ENCODE assay signal across 1 cellular context in the genomic region with DNA sequence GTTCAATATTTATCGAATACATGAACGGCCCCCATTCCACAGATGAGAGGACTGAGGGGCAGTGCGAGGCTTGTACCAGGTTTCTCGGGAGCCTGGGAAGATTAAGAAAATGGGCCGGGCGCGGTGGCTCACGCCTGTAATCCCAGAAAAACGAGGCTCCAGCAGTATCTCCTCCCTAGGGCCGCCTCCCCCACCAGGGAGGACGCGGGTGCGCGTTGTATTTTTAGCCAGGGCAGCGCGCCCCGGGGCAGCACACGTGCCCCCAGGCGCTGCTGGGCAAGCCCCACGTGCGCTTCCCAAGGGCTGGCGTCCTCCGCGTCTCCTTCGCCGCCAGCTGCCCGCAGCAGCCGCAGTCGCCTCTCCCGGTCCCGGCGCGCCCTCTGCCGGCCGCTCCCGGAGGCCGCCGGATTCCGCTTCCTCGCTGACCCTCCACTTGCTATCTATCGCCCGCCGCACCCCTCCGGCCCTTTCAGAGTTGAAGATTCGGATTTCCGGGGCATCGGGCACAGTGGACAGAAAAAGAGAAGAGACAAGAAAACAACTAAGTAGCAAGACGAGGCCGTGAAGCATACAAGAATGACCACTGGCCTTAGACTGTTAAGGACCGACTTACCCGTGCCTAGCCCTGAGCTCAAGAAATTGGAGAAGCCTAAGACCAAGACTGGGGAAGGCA.
TF ChIP-seq lines count a peak whose summit lies in the region.

No MANE protein-coding gene starts in this region.

TF ChIP-seq in GM12878, 131 proteins besides CTCF, POLR2A, EP300 and RAD21 (continued from another document):
- TF ChIP-seq, protein P1, sequence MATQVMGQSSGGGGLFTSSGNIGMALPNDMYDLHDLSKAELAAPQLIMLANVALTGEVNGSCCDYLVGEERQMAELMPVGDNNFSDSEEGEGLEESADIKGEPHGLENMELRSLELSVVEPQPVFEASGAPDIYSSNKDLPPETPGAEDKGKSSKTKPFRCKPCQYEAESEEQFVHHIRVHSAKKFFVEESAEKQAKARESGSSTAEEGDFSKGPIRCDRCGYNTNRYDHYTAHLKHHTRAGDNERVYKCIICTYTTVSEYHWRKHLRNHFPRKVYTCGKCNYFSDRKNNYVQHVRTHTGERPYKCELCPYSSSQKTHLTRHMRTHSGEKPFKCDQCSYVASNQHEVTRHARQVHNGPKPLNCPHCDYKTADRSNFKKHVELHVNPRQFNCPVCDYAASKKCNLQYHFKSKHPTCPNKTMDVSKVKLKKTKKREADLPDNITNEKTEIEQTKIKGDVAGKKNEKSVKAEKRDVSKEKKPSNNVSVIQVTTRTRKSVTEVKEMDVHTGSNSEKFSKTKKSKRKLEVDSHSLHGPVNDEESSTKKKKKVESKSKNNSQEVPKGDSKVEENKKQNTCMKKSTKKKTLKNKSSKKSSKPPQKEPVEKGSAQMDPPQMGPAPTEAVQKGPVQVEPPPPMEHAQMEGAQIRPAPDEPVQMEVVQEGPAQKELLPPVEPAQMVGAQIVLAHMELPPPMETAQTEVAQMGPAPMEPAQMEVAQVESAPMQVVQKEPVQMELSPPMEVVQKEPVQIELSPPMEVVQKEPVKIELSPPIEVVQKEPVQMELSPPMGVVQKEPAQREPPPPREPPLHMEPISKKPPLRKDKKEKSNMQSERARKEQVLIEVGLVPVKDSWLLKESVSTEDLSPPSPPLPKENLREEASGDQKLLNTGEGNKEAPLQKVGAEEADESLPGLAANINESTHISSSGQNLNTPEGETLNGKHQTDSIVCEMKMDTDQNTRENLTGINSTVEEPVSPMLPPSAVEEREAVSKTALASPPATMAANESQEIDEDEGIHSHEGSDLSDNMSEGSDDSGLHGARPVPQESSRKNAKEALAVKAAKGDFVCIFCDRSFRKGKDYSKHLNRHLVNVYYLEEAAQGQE (IDR thresholded peaks at IDR 0.05; ENCODE audit: low read depth, low read length) = no peak
- peak; percentile 83 for TF ChIP-seq IKZF1 (conservative IDR thresholded peaks at IDR 0.05)
- no peak for TF ChIP-seq HCFC1 (IDR thresholded peaks at IDR 0.05; ENCODE audit: low read length)
- TF ChIP-seq ZNF217 (IDR thresholded peaks at IDR 0.05) = no peak
- TF ChIP-seq TCF3 (IDR thresholded peaks at IDR 0.05; ENCODE audit: borderline replicate concordance, insufficient read depth, low read depth, low read length) = 0 out of 2 replicates have a peak, but pooled peaks have one; percentile 56
- TF ChIP-seq, protein P2, sequence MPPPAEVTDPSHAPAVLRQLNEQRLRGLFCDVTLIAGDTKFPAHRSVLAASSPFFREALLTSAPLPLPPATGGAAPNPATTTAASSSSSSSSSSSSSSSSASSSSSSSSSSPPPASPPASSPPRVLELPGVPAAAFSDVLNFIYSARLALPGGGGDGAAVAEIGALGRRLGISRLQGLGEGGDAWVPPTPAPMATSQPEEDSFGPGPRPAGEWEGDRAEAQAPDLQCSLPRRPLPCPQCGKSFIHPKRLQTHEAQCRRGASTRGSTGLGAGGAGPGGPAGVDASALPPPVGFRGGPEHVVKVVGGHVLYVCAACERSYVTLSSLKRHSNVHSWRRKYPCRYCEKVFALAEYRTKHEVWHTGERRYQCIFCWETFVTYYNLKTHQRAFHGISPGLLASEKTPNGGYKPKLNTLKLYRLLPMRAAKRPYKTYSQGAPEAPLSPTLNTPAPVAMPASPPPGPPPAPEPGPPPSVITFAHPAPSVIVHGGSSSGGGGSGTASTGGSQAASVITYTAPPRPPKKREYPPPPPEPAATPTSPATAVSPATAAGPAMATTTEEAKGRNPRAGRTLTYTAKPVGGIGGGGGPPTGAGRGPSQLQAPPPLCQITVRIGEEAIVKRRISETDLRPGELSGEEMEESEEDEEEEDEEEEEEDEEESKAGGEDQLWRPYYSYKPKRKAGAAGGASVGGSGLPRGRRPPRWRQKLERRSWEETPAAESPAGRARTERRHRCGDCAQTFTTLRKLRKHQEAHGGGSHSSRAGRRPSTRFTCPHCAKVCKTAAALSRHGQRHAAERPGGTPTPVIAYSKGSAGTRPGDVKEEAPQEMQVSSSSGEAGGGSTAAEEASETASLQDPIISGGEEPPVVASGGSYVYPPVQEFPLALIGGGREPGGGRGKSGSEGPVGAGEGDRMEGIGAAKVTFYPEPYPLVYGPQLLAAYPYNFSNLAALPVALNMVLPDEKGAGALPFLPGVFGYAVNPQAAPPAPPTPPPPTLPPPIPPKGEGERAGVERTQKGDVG (CRISPR knock-in tag; IDR thresholded peaks at IDR 0.05) = no peak
- no peak for TF ChIP-seq CREB1 (IDR thresholded peaks at IDR 0.05; ENCODE audit: low read depth)
- TF ChIP-seq ZSCAN29 (IDR thresholded peaks at IDR 0.05) = no peak
- TF ChIP-seq SREBF2 (IDR thresholded peaks at IDR 0.05; ENCODE audit: low read length) = no peak
- TF ChIP-seq MXI1 (IDR thresholded peaks at IDR 0.05; ENCODE audit: low read depth, low read length) = peak; percentile 63
- TF ChIP-seq RELA (IDR thresholded peaks at IDR 0.05; ENCODE audit: borderline replicate concordance, partially characterized antibody) = peak; percentile 23
- TF ChIP-seq ZBED1 (IDR thresholded peaks at IDR 0.05; ENCODE audit: borderline replicate concordance) = no peak
- peak; percentile 72 for TF ChIP-seq YY1 (IDR thresholded peaks at IDR 0.05; ENCODE audit: low read depth, low read length)
- no peak for TF ChIP-seq JUNB (IDR thresholded peaks at IDR 0.05)
- no peak for TF ChIP-seq NFYA (IDR thresholded peaks at IDR 0.05; ENCODE audit: borderline replicate concordance, low read depth, low read length)
- TF ChIP-seq GABPA (IDR thresholded peaks at IDR 0.05; ENCODE audit: low read depth) = no peak
- TF ChIP-seq TBL1XR1 (IDR thresholded peaks at IDR 0.05; ENCODE audit: low read depth, low read length) = no peak
- TF ChIP-seq KDM1A (IDR thresholded peaks at IDR 0.05; ENCODE audit: borderline replicate concordance) = no peak
- TF ChIP-seq MTA3 (IDR thresholded peaks at IDR 0.05; ENCODE audit: borderline replicate concordance, low read length) = no peak
- TF ChIP-seq POU2F2 (IDR thresholded peaks at IDR 0.05; ENCODE audit: borderline replicate concordance, low read depth, low read length) = no peak
- peak; percentile 21 for TF ChIP-seq SP1 (IDR thresholded peaks at IDR 0.05; ENCODE audit: low read depth, low read length)
